10 cellular contexts compared by ENCODE assay signal in genomic region chr10:30637881-30638467, GRCh38. TPM values are rescaled to one million over a fixed set of nuclear protein-coding genes. Genes with fewer than 3 reads are reported as not detected.
DNase-seq lines count a peak whose midpoint lies in the region; ATAC-seq and TF ChIP-seq lines count a peak whose summit lies in the region.
"Had no signal": no experiment of that assay in that cellular context is flagged by ENCODE, and none has a peak within 500 bp of the region (broad histone marks: within the 10 kb centered on the region; RNA-seq: fewer than 3 reads in every experiment).

No MANE protein-coding gene starts in this region.

- no peak overlapping the region for H3K4ac ChIP-seq in mesendoderm (ENCODE audit: low read depth, low read length)

- no peak overlapping the region for H3K18ac ChIP-seq in mesendoderm (ENCODE audit: low read length)

- TF ChIP-seq CTCF in astrocyte of the spinal cord (IDR thresholded peaks at IDR 0.05; ENCODE audit: low read depth, low read length): no peak

- H3K4me2 ChIP-seq in mesendoderm (ENCODE audit: low read length): no peak overlapping the region

- ATAC-seq in effector memory CD8-positive, alpha-beta T cell (replicated peaks): no peak

- in situ Hi-C loops in Caki2 (cut with HindIII; ENCODE audit: low pct_unique_long_range_greater_than_20kb, low sequenced_read_pairs) (no loop called here), astrocyte of the spinal cord (cut with HindIII; ENCODE audit: low sequenced_read_pairs) (no loop called here)

- H3K9me3 Mint-ChIP-seq in effector memory CD8-positive, alpha-beta T cell: no peaks in the 10 kb centered on the region
- H3K9me3 Mint-ChIP-seq: activated CD4-positive, alpha-beta T cell treated with anti-CD3 and anti-CD28 coated beads, Interleukin-2, amount 10 ng/mL, durations not matched to agents 7 days and 5 days; nephron had no signal

- H3K27ac ChIP-seq in mesendoderm (ENCODE audit: low read depth, low read length): no peak overlapping the region

- H2BK120ac ChIP-seq in mesendoderm (ENCODE audit: low read depth, low read length): no peak overlapping the region

- H3K27ac Mint-ChIP-seq in effector memory CD8-positive, alpha-beta T cell: no peak overlapping the region
- H3K27ac Mint-ChIP-seq: activated CD4-positive, alpha-beta T cell treated with anti-CD3 and anti-CD28 coated beads, Interleukin-2, amount 10 ng/mL, durations not matched to agents 7 days and 5 days; nephron had no signal

- H3K56ac ChIP-seq in mesendoderm (ENCODE audit: low read length): no peak overlapping the region

- no CpG with 5 or more reads among the region's 4 CpGs for WGBS in mesendoderm (ENCODE audit: extremely low coverage, insufficient coverage, low lambda C conversion rate)

- H3K23ac ChIP-seq in mesendoderm (ENCODE audit: low read length): no peak overlapping the region

- no peak overlapping the region for H2BK15ac ChIP-seq in mesendoderm (replicated peaks; ENCODE audit: low read depth)

- no peaks in the 10 kb centered on the region for H3K27me3 ChIP-seq in mesendoderm (ENCODE audit: insufficient read depth, low read length, poor library complexity)

- no peak overlapping the region for H4K8ac ChIP-seq in mesendoderm (ENCODE audit: low read depth, low read length)

- H2AK5ac ChIP-seq in mesendoderm (ENCODE audit: low read length): no peak overlapping the region

- H3K36me3 ChIP-seq in mesendoderm (ENCODE audit: control insufficient read depth, insufficient read depth, low read length): no peaks in the 10 kb centered on the region

- no peak overlapping the region for H2BK5ac ChIP-seq in mesendoderm (ENCODE audit: low read length)

- no peaks in the 10 kb centered on the region for H3K79me1 ChIP-seq in mesendoderm (ENCODE audit: low read length)

- H3K79me2 ChIP-seq in mesendoderm (ENCODE audit: control insufficient read depth, insufficient read depth, low read length): no peaks in the 10 kb centered on the region

- no peaks in the 10 kb centered on the region for H3K4me1 ChIP-seq in mesendoderm (ENCODE audit: control insufficient read depth, low read depth, low read length)

- H3K4me3 ChIP-seq in astrocyte of the spinal cord (ENCODE audit: low read depth, low read length) (no peak overlapping the region), mesendoderm (ENCODE audit: low read length) (no peak overlapping the region)

- H3K9ac ChIP-seq in mesendoderm (ENCODE audit: low read length): no peak overlapping the region

- DNase-seq in Caki2 (ENCODE audit: low read depth): peak; percentile 68
- peak; percentile 10 for DNase-seq in HuH-7 (ENCODE audit: low spot score)
- peak; percentile 89 for DNase-seq in astrocyte of the spinal cord (ENCODE audit: low read depth, low spot score)
- DNase-seq in mesendoderm: peak; percentile 87
- DNase-seq in NCI-H2227 treated with DMSO at 0.1 percent for 48 hours (lab: John Stamatoyannopoulos, UW): no peak
- no peak for DNase-seq in DMS153 (lab: John Stamatoyannopoulos, UW)
- no peak for DNase-seq in effector memory CD8-positive, alpha-beta T cell
- DNase-seq: activated CD4-positive, alpha-beta T cell treated with anti-CD3 and anti-CD28 coated beads, Interleukin-2, amount 10 ng/mL, durations not matched to agents 7 days and 5 days; NCI-H2081 had no signal

- H3K4me1 Mint-ChIP-seq in effector memory CD8-positive, alpha-beta T cell (ENCODE audit: low read depth in 2 of 2): no peaks in the 10 kb centered on the region

- H3K27me3 Mint-ChIP-seq in effector memory CD8-positive, alpha-beta T cell: peaks cover 63 to 75% of the 10 kb centered on the region in 2 donors

- H3K4me3 Mint-ChIP-seq in effector memory CD8-positive, alpha-beta T cell: no peak overlapping the region
- H3K4me3 Mint-ChIP-seq: activated CD4-positive, alpha-beta T cell treated with anti-CD3 and anti-CD28 coated beads, Interleukin-2, amount 10 ng/mL, durations not matched to agents 7 days and 5 days; nephron had no signal

- H3K36me3 Mint-ChIP-seq in effector memory CD8-positive, alpha-beta T cell (ENCODE audit: insufficient read depth): no peaks in the 10 kb centered on the region

- no peak overlapping the region for H4K5ac ChIP-seq in mesendoderm (ENCODE audit: low read length)

RNA-seq across cellular contexts. Expression of gene LYZL2, which starts 8.4 kb away (rescaled TPM):
- total RNA-seq in Caki2 (2014; rRNA removed; shearing (Covaris generic); ENCODE audit: low replicate concordance): not detected in 2 replicates
- not detected for polyA plus RNA-seq in mesendoderm (2013, experiment 1 of 2)
- polyA plus RNA-seq in mesendoderm (2013, experiment 2 of 2): not detected
- total RNA-seq: activated CD4-positive, alpha-beta T cell treated with anti-CD3 and anti-CD28 coated beads, Interleukin-2, amount 10 ng/mL, durations not matched to agents 7 days and 5 days had no signal

Comparison
In these comparisons a context has a peak if more than half of its experiments do, and no peak if none do; other contexts are left out.
1. DNase-seq: peak in Caki2 (single experiment), HuH-7 (single experiment), astrocyte of the spinal cord (single experiment) and mesendoderm (single experiment); none in NCI-H2227 treated with DMSO at 0.1 percent for 48 hours (single experiment), DMS153 (single experiment) and effector memory CD8-positive, alpha-beta T cell (0 of 3).